26 cellular contexts compared by ENCODE assay signal in genomic region chr1:62335656-62336055, GRCh38. TPM values are rescaled to one million over a fixed set of nuclear protein-coding genes. Genes with fewer than 3 reads are reported as not detected.
A peak's percentile ranks its signal among the peaks of the same experiment; 100 is the strongest.
DNase-seq lines count a peak whose midpoint lies in the region; ATAC-seq and TF ChIP-seq lines count a peak whose summit lies in the region.
"Had no signal": no experiment of that assay in that cellular context is flagged by ENCODE, and none has a peak within 500 bp of the region (broad histone marks: within the 10 kb centered on the region; RNA-seq: fewer than 3 reads in every experiment).

No MANE protein-coding gene starts in this region.

- CTCF ChIA-PET in mammary epithelial cell (lab: Charles Lee; ENCODE audit: low non-redundant PET) (no interaction called here), MCF 10A (lab: Yijun Ruan, JAX) (interaction anchor here (0.6 kb wide), 1 partner anchor 189 kb away, joined by 4 read pairs; no protein-coding TSS in a partner anchor)

- no peak overlapping the region for H3K27ac ChIP-seq in mammary epithelial cell (ENCODE audit: insufficient read depth, low read depth, low read length)
- H3K27ac ChIP-seq in endodermal cell (ENCODE audit: low read depth, low read length), result no peak overlapping the region
- H3K27ac ChIP-seq: C4-2B, gastrocnemius medialis, PC-9, SJSA1 had no signal

- BruUV-seq in mammary epithelial cell (replicated peaks; lab: Mats Ljungman, UMichigan) (no TSS peak), MCF 10A (replicated peaks; lab: Mats Ljungman, UMichigan) (no TSS peak)

- H3K9ac ChIP-seq in mammary epithelial cell (ENCODE audit: insufficient read depth, low read length), result no peak overlapping the region
- H3K9ac ChIP-seq in endodermal cell (ENCODE audit: extremely low read depth, low read length, poor library complexity, severe bottlenecking), result no peak overlapping the region
- H3K9ac ChIP-seq: parathyroid adenoma had no signal

- H3K9me3 ChIP-seq in mammary epithelial cell (replicated peaks; ENCODE audit: insufficient read depth, low read length) (no peaks in the 10 kb centered on the region), endodermal cell (ENCODE audit: control insufficient read depth, low read length) (no peaks in the 10 kb centered on the region)
- H3K9me3 ChIP-seq: gastrocnemius medialis, SJSA1 had no signal

- H3K27ac Mint-ChIP-seq in MCF 10A (ENCODE audit: low read depth, unreplicated experiment) (no peak overlapping the region), endodermal cell (no peak overlapping the region), type B pancreatic cell (no peak overlapping the region), natural killer cell (no peak overlapping the region)
- H3K27ac Mint-ChIP-seq: activated naive CD4-positive, alpha-beta T cell treated with anti-CD3 and anti-CD28 coated beads for 36 hours; stimulated activated effector memory CD8-positive, alpha-beta T cell treated with anti-CD3 and anti-CD28 coated beads, Interleukin-12 subunit alpha, Interleukin-12 subunit beta, amount 100 ng/mL, for 72 hours had no signal

- H3K4me3 ChIP-seq in mammary epithelial cell (replicated peaks in 1 of 3; ENCODE audit: insufficient read depth in 1 of 3, low read depth in 2 of 3, low read length in 3 of 3) (no peak overlapping the region), endodermal cell (ENCODE audit: low read length) (no peak overlapping the region)
- H3K4me3 ChIP-seq: gastrocnemius medialis, PC-9, SJSA1 had no signal

- no peak for TF ChIP-seq CTCF in mammary epithelial cell (conservative IDR thresholded peaks at IDR 0.05 in 1 of 2, IDR thresholded peaks at IDR 0.05 in 1 of 2; ENCODE audit: extremely low read depth in 1 of 2, insufficient read depth in 1 of 2, low read depth in 1 of 2, low read length in 2 of 2)
- no peak for TF ChIP-seq CTCF in MCF 10A (IDR thresholded peaks at IDR 0.05; ENCODE audit: unreplicated experiment)
- TF ChIP-seq CTCF in endodermal cell (conservative IDR thresholded peaks at IDR 0.05), result peak; percentile 59
- TF ChIP-seq CTCF in type B pancreatic cell (conservative IDR thresholded peaks at IDR 0.05), result peak; percentile 39
- TF ChIP-seq CTCF in natural killer cell (IDR thresholded peaks at IDR 0.05), result no peak

- POLR2A ChIA-PET in MCF 10A (lab: Yijun Ruan, JAX), result no interaction called here

- no peaks in the 10 kb centered on the region for H3K9me3 Mint-ChIP-seq in MCF 10A (ENCODE audit: unreplicated experiment)
- H3K9me3 Mint-ChIP-seq in endodermal cell, result no peaks in the 10 kb centered on the region
- peaks cover 11% of the 10 kb centered on the region for H3K9me3 Mint-ChIP-seq in type B pancreatic cell
- H3K9me3 Mint-ChIP-seq in natural killer cell, result no peaks in the 10 kb centered on the region
- H3K9me3 Mint-ChIP-seq: activated naive CD4-positive, alpha-beta T cell treated with anti-CD3 and anti-CD28 coated beads for 36 hours; activated T-cell treated with anti-CD3 and anti-CD28 coated beads, Interleukin-2, amount 50 U/mL, for 4 hours; central memory CD8-positive, alpha-beta T cell; naive B cell; stimulated activated effector memory CD8-positive, alpha-beta T cell treated with anti-CD3 and anti-CD28 coated beads, Interleukin-12 subunit alpha, Interleukin-12 subunit beta, amount 100 ng/mL, for 72 hours had no signal

- intact Hi-C loops in mammary epithelial cell (cut with micrococcal nuclease) (loop anchor here (2.0 kb wide), 1 partner anchor 13 kb away; no protein-coding TSS in a partner anchor), MCF 10A (cut with micrococcal nuclease) (no loop called here), natural killer cell (cut with micrococcal nuclease) (no loop called here)

- in situ Hi-C loops in mammary epithelial cell (cut with MboI; ENCODE audit: low sequenced_read_pairs in 2 of 2), result no loop called here

- H3K27me3 Mint-ChIP-seq in MCF 10A (ENCODE audit: insufficient read depth, unreplicated experiment) (no peaks in the 10 kb centered on the region), endodermal cell (ENCODE audit: insufficient read depth) (peaks cover 3% of the 10 kb centered on the region), type B pancreatic cell (peaks cover under 1% of the 10 kb centered on the region), natural killer cell (ENCODE audit: low read depth in 2 of 2) (peaks cover under 1 to 7% of the 10 kb centered on the region in 2 donors)

- 35% methylated on average over 3 of the region's 3 CpGs for WGBS in mammary epithelial cell (ENCODE audit: low coverage, missing lambda C conversion rate)
- WGBS in endodermal cell (ENCODE audit: insufficient coverage in 1 of 2, insufficient read length in 1 of 2), 2 experiments, result 33 to 75% methylated on average over 2 to 3 of the region's 3 CpGs

- H3K4me1 ChIP-seq in mammary epithelial cell (ENCODE audit: insufficient read depth, low read length) (peaks cover 19% of the 10 kb centered on the region), endodermal cell (ENCODE audit: control insufficient read depth, insufficient read depth, low read length) (no peaks in the 10 kb centered on the region)
- H3K4me1 ChIP-seq: parathyroid adenoma had no signal

- DNase-seq in mammary epithelial cell (no peak), MCF 10A (ENCODE audit: unreplicated experiment) (no peak), NOMO-1 treated with DMSO at 0.1 percent for 48 hours (lab: John Stamatoyannopoulos, UW; ENCODE audit: unreplicated experiment) (peak; percentile 74), endodermal cell (peak; percentile 70), type B pancreatic cell (ENCODE audit: extremely low spot score, unreplicated experiment) (no peak), natural killer cell (no peak)
- DNase-seq in stimulated activated CD8-positive, alpha-beta memory T cell treated with anti-CD3 and anti-CD28 coated beads, Interleukin-4, amount 100 ng/mL, for 48 hours, result no peak
- DNase-seq in activated effector memory CD4-positive, alpha-beta T cell treated with Interleukin-2 at 50 U/mL for 16 hours, result no peak
- DNase-seq: activated CD4-positive, alpha-beta T cell treated with anti-CD3 and anti-CD28 coated beads for 1 hour; activated naive CD4-positive, alpha-beta T cell treated with anti-CD3 and anti-CD28 coated beads for 36 hours; activated T-cell treated with anti-CD3 and anti-CD28 coated beads, Interleukin-2, amount 50 U/mL, for 4 hours; DMS 273 treated with DMSO at 0.1 percent for 48 hours; gastrocnemius medialis; naive B cell; NCI-H1436 treated with DMSO at 0.1 percent for 48 hours; NCI-H2171 treated with DMSO at 0.1 percent for 48 hours; PC-9 had no signal

- no peaks in the 10 kb centered on the region for H3K79me2 ChIP-seq in mammary epithelial cell (ENCODE audit: insufficient read depth, low read length)
- H3K79me2 ChIP-seq: parathyroid adenoma had no signal

- no peaks in the 10 kb centered on the region for H4K20me1 ChIP-seq in mammary epithelial cell (ENCODE audit: insufficient read depth, low read length)

- H3K4me3 Mint-ChIP-seq in MCF 10A (ENCODE audit: unreplicated experiment), result no peak overlapping the region
- H3K4me3 Mint-ChIP-seq in endodermal cell, result no peak overlapping the region
- no peak overlapping the region for H3K4me3 Mint-ChIP-seq in type B pancreatic cell
- no peak overlapping the region for H3K4me3 Mint-ChIP-seq in natural killer cell
- H3K4me3 Mint-ChIP-seq: activated naive CD4-positive, alpha-beta T cell treated with anti-CD3 and anti-CD28 coated beads for 36 hours; activated T-cell treated with anti-CD3 and anti-CD28 coated beads, Interleukin-2, amount 50 U/mL, for 4 hours; central memory CD8-positive, alpha-beta T cell; naive B cell; stimulated activated effector memory CD8-positive, alpha-beta T cell treated with anti-CD3 and anti-CD28 coated beads, Interleukin-12 subunit alpha, Interleukin-12 subunit beta, amount 100 ng/mL, for 72 hours had no signal

- H3K27me3 ChIP-seq in mammary epithelial cell (ENCODE audit: insufficient read depth, low read length) (no peaks in the 10 kb centered on the region), endodermal cell (ENCODE audit: control insufficient read depth, insufficient read depth, low read length, poor library complexity, severe bottlenecking) (no peaks in the 10 kb centered on the region)
- H3K27me3 ChIP-seq: gastrocnemius medialis, SJSA1 had no signal

- H3K4me2 ChIP-seq in mammary epithelial cell (ENCODE audit: insufficient read depth, low read depth, low read length), result no peak overlapping the region
- H3K4me2 ChIP-seq: PC-9 had no signal

- H3K4me1 Mint-ChIP-seq in MCF 10A (ENCODE audit: insufficient read depth, unreplicated experiment), result peaks cover 6% of the 10 kb centered on the region
- H3K4me1 Mint-ChIP-seq in endodermal cell, result peaks cover 8% of the 10 kb centered on the region
- H3K4me1 Mint-ChIP-seq in type B pancreatic cell (ENCODE audit: unreplicated experiment), result peaks cover 22% of the 10 kb centered on the region
- no peaks in the 10 kb centered on the region for H3K4me1 Mint-ChIP-seq in natural killer cell
- H3K4me1 Mint-ChIP-seq: central memory CD8-positive, alpha-beta T cell; naive B cell; stimulated activated effector memory CD8-positive, alpha-beta T cell treated with anti-CD3 and anti-CD28 coated beads, Interleukin-12 subunit alpha, Interleukin-12 subunit beta, amount 100 ng/mL, for 72 hours had no signal

- no peaks in the 10 kb centered on the region for H3K36me3 Mint-ChIP-seq in MCF 10A (ENCODE audit: insufficient read depth, unreplicated experiment)
- no peaks in the 10 kb centered on the region for H3K36me3 Mint-ChIP-seq in endodermal cell (ENCODE audit: low read depth)
- no peaks in the 10 kb centered on the region for H3K36me3 Mint-ChIP-seq in type B pancreatic cell
- no peaks in the 10 kb centered on the region for H3K36me3 Mint-ChIP-seq in natural killer cell
- H3K36me3 Mint-ChIP-seq: naive B cell; stimulated activated effector memory CD8-positive, alpha-beta T cell treated with anti-CD3 and anti-CD28 coated beads, Interleukin-12 subunit alpha, Interleukin-12 subunit beta, amount 100 ng/mL, for 72 hours had no signal

- peak overlapping the region; percentile 12 for H2AFZ ChIP-seq in mammary epithelial cell (ENCODE audit: low read depth, low read length)
- H2AFZ ChIP-seq: parathyroid adenoma, PC-9 had no signal

- dilution Hi-C loops in mammary epithelial cell (cut with HindIII; ENCODE audit: low sequenced_read_pairs), result no loop called here

- H3K36me3 ChIP-seq in mammary epithelial cell (ENCODE audit: insufficient read depth, low read length) (no peaks in the 10 kb centered on the region), endodermal cell (ENCODE audit: control insufficient read depth, insufficient read depth, low read length) (no peaks in the 10 kb centered on the region)
- H3K36me3 ChIP-seq: gastrocnemius medialis, SJSA1 had no signal

- ATAC-seq in natural killer cell, result no peak
- ATAC-seq: activated T-cell treated with anti-CD3 and anti-CD28 coated beads, Interleukin-2, amount 50 U/mL, for 4 hours; esophagus mucosa; gastrocnemius medialis; sciatic nerve; stimulated activated effector memory CD8-positive, alpha-beta T cell treated with anti-CD3 and anti-CD28 coated beads, Interleukin-12 subunit alpha, Interleukin-12 subunit beta, amount 100 ng/mL, for 72 hours had no signal

RNA-seq across cellular contexts. Expression of gene KANK4, which starts 16.4 kb away (rescaled TPM):
- total RNA-seq in mammary epithelial cell, result 10 to 100 TPM in 1 of 2 donors, 1 to 10 TPM in 1; 4.5 to 32.2 TPM
- polyA plus RNA-seq in mammary epithelial cell, result 2.9 TPM
- polyA minus RNA-seq in mammary epithelial cell, result 8.1 TPM
- 0.20 and 0.51 TPM in 2 replicates for total RNA-seq in MCF 10A (2022)
- total RNA-seq in endodermal cell, result under 1 TPM; 0.46 to 0.70 TPM
- 4.6 TPM for polyA plus RNA-seq in endodermal cell (2013, experiment 1 of 2)
- polyA plus RNA-seq in endodermal cell (2013, experiment 2 of 2), result 4.9 TPM
- total RNA-seq in type B pancreatic cell (ENCODE audit: low replicate concordance), result 5.9 and 11.3 TPM in 2 replicates
- total RNA-seq in natural killer cell, result not detected
- total RNA-seq: activated naive CD4-positive, alpha-beta T cell treated with anti-CD3 and anti-CD28 coated beads for 36 hours; activated T-cell treated with anti-CD3 and anti-CD28 coated beads, Interleukin-2, amount 50 U/mL, for 4 hours; esophagus mucosa; HT-29; lung microvascular endothelial cell; SJSA1 had no signal

Comparison
In these comparisons a context has a peak if more than half of its experiments do, and no peak if none do; other contexts are left out.
1. DNase-seq: peak in NOMO-1 treated with DMSO at 0.1 percent for 48 hours (single experiment) and endodermal cell (single experiment); none in mammary epithelial cell (single experiment), MCF 10A (single experiment), type B pancreatic cell (single experiment), stimulated activated CD8-positive, alpha-beta memory T cell treated with anti-CD3 and anti-CD28 coated beads, Interleukin-4, amount 100 ng/mL, for 48 hours (single experiment), activated effector memory CD4-positive, alpha-beta T cell treated with Interleukin-2 at 50 U/mL for 16 hours (single experiment) and natural killer cell (single experiment).
2. CTCF ChIP-seq: peak in endodermal cell (single experiment) and type B pancreatic cell (single experiment); none in mammary epithelial cell (0 of 2), MCF 10A (single experiment) and natural killer cell (single experiment).